Comparison of ENCODE assay signal across 1 cellular context in genomic region chr6:30770164-30770563, GRCh38.
TF ChIP-seq lines count a peak whose summit lies in the region.

No MANE protein-coding gene starts in this region.

TF ChIP-seq in A549, 52 proteins besides CTCF, POLR2A, EP300 and RAD21 (continued from another document):
- TF ChIP-seq REST (IDR thresholded peaks at IDR 0.05) (no peak), HEYL (CRISPR knock-in tag; IDR thresholded peaks at IDR 0.05) (no peak), ZNF302 (CRISPR knock-in tag; IDR thresholded peaks at IDR 0.05) (no peak)
TF ChIP-seq in A549: peak in this region for 0.
